In genomic region chr3:69767571-69767970, GRCh38 we compare ENCODE assay signal across 18 cellular contexts. TPM values are rescaled to one million over a fixed set of nuclear protein-coding genes. Genes with fewer than 3 reads are reported as not detected.
DNase-seq lines count a peak whose midpoint lies in the region; ATAC-seq and TF ChIP-seq lines count a peak whose summit lies in the region.
"Had no signal": no experiment of that assay in that cellular context is flagged by ENCODE, and none has a peak within 500 bp of the region (broad histone marks: within the 10 kb centered on the region; RNA-seq: fewer than 3 reads in every experiment).

No MANE protein-coding gene starts in this region.

- H2AFZ ChIP-seq in mesenchymal stem cell (ENCODE audit: low read depth, low read length) = no peak overlapping the region

- no peaks in the 10 kb centered on the region for H3K27me3 Mint-ChIP-seq in activated CD4-positive, alpha-beta memory T cell treated with anti-CD3 and anti-CD28 coated beads, Interleukin-2, amount 10 ng/mL, durations not matched to agents 7 days and 5 days

- H3K4me2 ChIP-seq in mesenchymal stem cell (ENCODE audit: low read length, poor library complexity, severe bottlenecking) = no peak overlapping the region

- no peak overlapping the region for H3K4me3 ChIP-seq in adrenal gland
- no peak overlapping the region for H3K4me3 ChIP-seq in mesenchymal stem cell (ENCODE audit: insufficient read depth in 1 of 2, low read depth in 1 of 2, low read length in 2 of 2)
- H3K4me3 ChIP-seq in gastrocnemius medialis = no peak overlapping the region
- H3K4me3 ChIP-seq: GM12878 had no signal

- no peaks in the 10 kb centered on the region for H3K36me3 Mint-ChIP-seq in activated CD4-positive, alpha-beta memory T cell treated with anti-CD3 and anti-CD28 coated beads, Interleukin-2, amount 10 ng/mL, durations not matched to agents 7 days and 5 days (ENCODE audit: low read depth)

- ATAC-seq in Right ventricle myocardium superior (ENCODE audit: poor library complexity) = peak; percentile 79
- peak; percentile 63 to 66 for ATAC-seq in gastrocnemius medialis
- no peak for ATAC-seq in foreskin keratinocyte
- no peak for ATAC-seq in GM19455 (IDR thresholded peaks at IDR 0.05; ENCODE audit: unreplicated experiment)
- ATAC-seq: activated CD4-positive, CD25-positive, alpha-beta regulatory T cell treated with anti-CD3 and anti-CD28 coated beads, Interleukin-2, amount 50 U/mL, for 24 hours; GM12878 had no signal

- H3K4me1 Mint-ChIP-seq in activated CD4-positive, alpha-beta memory T cell treated with anti-CD3 and anti-CD28 coated beads, Interleukin-2, amount 10 ng/mL, durations not matched to agents 7 days and 5 days = peaks cover 2% of the 10 kb centered on the region

- H3K27ac Mint-ChIP-seq in activated CD4-positive, alpha-beta memory T cell treated with anti-CD3 and anti-CD28 coated beads, Interleukin-2, amount 10 ng/mL, durations not matched to agents 7 days and 5 days = no peak overlapping the region
- H3K27ac Mint-ChIP-seq: nephron progenitor cell had no signal

- H3K14ac ChIP-seq in mesenchymal stem cell (ENCODE audit: low read length in 2 of 2) = no peak overlapping the region

- no peaks in the 10 kb centered on the region for H3K79me1 ChIP-seq in mesenchymal stem cell (replicated peaks; ENCODE audit: low read length, poor library complexity, severe bottlenecking)

- H3K27me3 ChIP-seq in adrenal gland (no peaks in the 10 kb centered on the region), mesenchymal stem cell (ENCODE audit: control insufficient read depth in 1 of 2, insufficient read depth in 1 of 2, low read length in 2 of 2) (no peaks in the 10 kb centered on the region), gastrocnemius medialis (no peaks in the 10 kb centered on the region), foreskin keratinocyte (no peaks in the 10 kb centered on the region)

- H2BK5ac ChIP-seq in mesenchymal stem cell (ENCODE audit: low read depth, low read length, poor library complexity, severe bottlenecking) = no peak overlapping the region

- intact Hi-C loops in adrenal gland (cut with DNase I) = no loop called here
- intact Hi-C loops in Right ventricle myocardium superior (cut with DNase I) = no loop called here
- intact Hi-C loops in gastrocnemius medialis (cut with DNase I; ENCODE audit: low total_unique reads) = no loop called here

- no peak overlapping the region for H2BK120ac ChIP-seq in mesenchymal stem cell (ENCODE audit: low read depth, low read length)

- H3K36me3 ChIP-seq in adrenal gland (replicated peaks in 1 of 2) (no peaks in the 10 kb centered on the region), mesenchymal stem cell (ENCODE audit: control insufficient read depth in 1 of 2, insufficient read depth in 2 of 2, low read depth in 1 of 2, low read length in 2 of 2) (no peaks in the 10 kb centered on the region), gastrocnemius medialis (no peaks in the 10 kb centered on the region)

- DNase-seq in adrenal gland = peak; percentile 61 to 90 (median 83)
- DNase-seq in Right ventricle myocardium superior = peak; percentile 83
- DNase-seq in mesenchymal stem cell = no peak
- DNase-seq in gastrocnemius medialis = peak; percentile 61 to 71
- DNase-seq in foreskin keratinocyte = no peak
- DNase-seq in cerebellar cortex (ENCODE audit: low spot score) = no peak
- no peak for DNase-seq in activated CD4-positive, alpha-beta memory T cell treated with anti-CD3 and anti-CD28 coated beads, Interleukin-2, amount 10 ng/mL, durations not matched to agents 7 days and 5 days
- DNase-seq: central memory CD4-positive, alpha-beta T cell; GDM1; mammary epithelial cell; NCI-H2029; NCI-H524; nephron progenitor cell; stimulated activated CD4-positive, alpha-beta T cell treated with anti-CD3 and anti-CD28 coated beads, Interleukin-2, amount 100 ng/mL, for 48 hours; T-helper 9 cell had no signal

- peak overlapping the region in 1 of 2 experiments; percentile 3 for H2BK12ac ChIP-seq in mesenchymal stem cell (ENCODE audit: low read length in 2 of 2)

- POLR2A ChIA-PET in activated CD4-positive, alpha-beta memory T cell treated with anti-CD3 and anti-CD28 coated beads, Interleukin-2, amount 10 ng/mL, durations not matched to agents 7 days and 5 days (lab: Charles Lee) = no interaction called here

- WGBS in adrenal gland, 4 donors = 35 to 49% (median 36%) methylated on average over 5 of the region's 5 CpGs
- WGBS in mesenchymal stem cell = 96% methylated on average over 5 of the region's 5 CpGs

- H3K18ac ChIP-seq in mesenchymal stem cell (ENCODE audit: low read depth in 1 of 2, low read length in 2 of 2) = peak overlapping the region in 1 of 2 experiments; percentile 5

- peak overlapping the region; percentile 23 for H2AK5ac ChIP-seq in mesenchymal stem cell (ENCODE audit: low read length, severe bottlenecking)

- H3K9me3 ChIP-seq in adrenal gland (replicated peaks in 1 of 3) (no peaks in the 10 kb centered on the region), mesenchymal stem cell (ENCODE audit: control insufficient read depth, low read length) (no peaks in the 10 kb centered on the region), gastrocnemius medialis (no peaks in the 10 kb centered on the region)

- H3K27ac ChIP-seq in adrenal gland (no peak overlapping the region), mesenchymal stem cell (ENCODE audit: low read length, poor library complexity, severe bottlenecking) (no peak overlapping the region), gastrocnemius medialis (no peak overlapping the region), foreskin keratinocyte (no peak overlapping the region)

- no peak overlapping the region for H3K23ac ChIP-seq in mesenchymal stem cell (ENCODE audit: low read length in 2 of 2)

- no peak overlapping the region for H3K4me3 Mint-ChIP-seq in activated CD4-positive, alpha-beta memory T cell treated with anti-CD3 and anti-CD28 coated beads, Interleukin-2, amount 10 ng/mL, durations not matched to agents 7 days and 5 days
- H3K4me3 Mint-ChIP-seq: nephron progenitor cell had no signal

- in situ Hi-C loops in gastrocnemius medialis (cut with MboI; ENCODE audit: low sequenced_read_pairs in 4 of 4) = no loop called here

- H3K9ac ChIP-seq in mesenchymal stem cell (ENCODE audit: low read length) = no peak overlapping the region

- no peak overlapping the region for H3K4ac ChIP-seq in mesenchymal stem cell (ENCODE audit: low read depth in 1 of 2, low read length in 2 of 2)

- H3K4me1 ChIP-seq in adrenal gland (replicated peaks in 1 of 2) (peaks cover 22 to 42% of the 10 kb centered on the region in 2 donors), mesenchymal stem cell (ENCODE audit: control insufficient read depth, insufficient read depth, low read depth, low read length) (peaks cover 9% of the 10 kb centered on the region), gastrocnemius medialis (peaks cover 86 to 92% of the 10 kb centered on the region in 2 donors), foreskin keratinocyte (peaks cover 26% of the 10 kb centered on the region)

- TF ChIP-seq POLR2A in adrenal gland (IDR thresholded peaks at IDR 0.05) (no peak), gastrocnemius medialis (IDR thresholded peaks at IDR 0.05) (no peak)

- no peak overlapping the region for H2BK15ac ChIP-seq in mesenchymal stem cell (ENCODE audit: low read depth, poor library complexity, severe bottlenecking)

- no peak overlapping the region for H4K8ac ChIP-seq in mesenchymal stem cell (ENCODE audit: low read length)

- CTCF ChIA-PET in activated CD4-positive, alpha-beta memory T cell treated with anti-CD3 and anti-CD28 coated beads, Interleukin-2, amount 10 ng/mL, durations not matched to agents 7 days and 5 days (lab: Charles Lee) = no interaction called here

- no peak overlapping the region for H4K91ac ChIP-seq in mesenchymal stem cell (ENCODE audit: low read length)

- no peak for TF ChIP-seq CTCF in adrenal gland (IDR thresholded peaks at IDR 0.05)
- TF ChIP-seq CTCF in gastrocnemius medialis (IDR thresholded peaks at IDR 0.05 in 4 of 5, conservative IDR thresholded peaks at IDR 0.05 in 1 of 5) = no peak
- no peak for TF ChIP-seq CTCF in foreskin keratinocyte (conservative IDR thresholded peaks at IDR 0.05)

- no peaks in the 10 kb centered on the region for H3K9me3 Mint-ChIP-seq in activated CD4-positive, alpha-beta memory T cell treated with anti-CD3 and anti-CD28 coated beads, Interleukin-2, amount 10 ng/mL, durations not matched to agents 7 days and 5 days
- H3K9me3 Mint-ChIP-seq: nephron progenitor cell had no signal

RNA-seq across cellular contexts. Expression of gene MITF, which starts 28.3 kb away (rescaled TPM):
- total RNA-seq in adrenal gland = 10 to 100 TPM in 6 of 8 donors, 1 to 10 TPM in 2; 7.5 to 23.4 (median 15.2) TPM
- polyA plus RNA-seq in adrenal gland = 1 to 10 TPM; 2.4 to 9.2 (median 4.9) TPM
- total RNA-seq in Right ventricle myocardium superior = 65.5 TPM
- polyA plus RNA-seq in mesenchymal stem cell (2013, experiment 1 of 2) = 20.7 TPM
- 20.9 TPM for polyA plus RNA-seq in mesenchymal stem cell (2013, experiment 2 of 2)
- total RNA-seq in gastrocnemius medialis = 100 to 1,000 TPM in 3 of 4 donors, 10 to 100 TPM in 1; 71.1 to 139 (median 109) TPM
- total RNA-seq in foreskin keratinocyte = 1.3 and 1.8 TPM in 2 replicates
- 0.47 and 0.51 TPM in 2 replicates for polyA plus RNA-seq in foreskin keratinocyte
- total RNA-seq in activated CD4-positive, alpha-beta memory T cell treated with anti-CD3 and anti-CD28 coated beads, Interleukin-2, amount 10 ng/mL, durations not matched to agents 7 days and 5 days = not detected

Comparison
In these comparisons a context has a peak if more than half of its experiments do, and no peak if none do; other contexts are left out.
1. DNase-seq: peak in adrenal gland (7 of 7), Right ventricle myocardium superior (single experiment) and gastrocnemius medialis (2 of 2); none in mesenchymal stem cell (single experiment), foreskin keratinocyte (0 of 2), cerebellar cortex (single experiment) and activated CD4-positive, alpha-beta memory T cell treated with anti-CD3 and anti-CD28 coated beads, Interleukin-2, amount 10 ng/mL, durations not matched to agents 7 days and 5 days (single experiment).
2. ATAC-seq: peak in Right ventricle myocardium superior (single experiment) and gastrocnemius medialis (2 of 2); none in foreskin keratinocyte (single experiment) and GM19455 (single experiment).